ENCODE assay signal across 8 cellular contexts in the genomic region with DNA sequence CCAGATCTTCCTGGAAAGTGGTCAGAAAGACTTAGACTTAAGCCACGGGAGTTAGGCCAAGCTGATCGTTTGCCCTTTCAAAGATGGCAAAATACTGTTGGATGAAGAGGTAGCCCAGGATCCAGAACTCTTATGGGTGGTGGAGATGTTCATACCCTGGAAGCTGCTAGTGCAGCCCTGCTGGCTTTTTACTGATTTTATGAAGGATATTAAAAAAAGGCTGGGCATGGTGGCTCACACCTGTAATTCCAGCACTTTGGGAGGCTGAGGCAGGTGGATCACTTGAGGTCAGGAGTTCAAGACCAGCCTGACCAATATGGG. TPM values are rescaled to one million over a fixed set of nuclear protein-coding genes. Genes with fewer than 3 reads are reported as not detected.
A peak's percentile ranks its signal among the peaks of the same experiment; 100 is the strongest.
DNase-seq lines count a peak whose midpoint lies in the region; ATAC-seq and TF ChIP-seq lines count a peak whose summit lies in the region.
"Not testable (repeated sequence)": the region's sequence is repeated elsewhere in the genome, so short reads cannot be mapped to it uniquely, and the experiment has no call there.

No MANE protein-coding gene starts in this region.

- peak overlapping the region in 3 of 5 donors; percentile 81 to 99 (median 96) for H3K9ac ChIP-seq in subcutaneous abdominal adipose tissue (ENCODE audit: low read length in 5 of 5)

- H3K4me1 Mint-ChIP-seq in CD4-positive, CD25-positive, alpha-beta regulatory T cell = peaks cover 26 to 43% (median 31%) of the 10 kb centered on the region in 4 donors
- peaks cover 34% of the 10 kb centered on the region for H3K4me1 Mint-ChIP-seq in activated naive CD8-positive, alpha-beta T cell (ENCODE audit: low read depth)
- peaks cover 14 to 23% of the 10 kb centered on the region in 2 donors for H3K4me1 Mint-ChIP-seq in effector memory CD8-positive, alpha-beta T cell (ENCODE audit: low read depth in 2 of 2)
- peaks cover 24% of the 10 kb centered on the region for H3K4me1 Mint-ChIP-seq in neural crest cell

- H3K9me3 ChIP-seq in CD4-positive, CD25-positive, alpha-beta regulatory T cell (ENCODE audit: control insufficient read depth in 2 of 2, low read length in 2 of 2); SJCRH30 (replicated peaks); iPS-18c (ENCODE audit: control insufficient read depth, insufficient read depth, low read length); subcutaneous abdominal adipose tissue (ENCODE audit: control insufficient read depth in 5 of 5, low read length in 5 of 5): not testable (repeated sequence)

- peaks cover 19% of the 10 kb centered on the region for H3K4me1 ChIP-seq in CD4-positive, CD25-positive, alpha-beta regulatory T cell (ENCODE audit: control insufficient read depth, insufficient read depth, low read length, poor library complexity, severe bottlenecking)
- not testable (repeated sequence) for H3K4me1 ChIP-seq in SJCRH30
- peaks cover 0 to 21% (median 12%) of the 10 kb centered on the region in 5 donors for H3K4me1 ChIP-seq in subcutaneous abdominal adipose tissue (ENCODE audit: control insufficient read depth in 5 of 5, insufficient read depth in 5 of 5, low read length in 5 of 5)

- not testable (repeated sequence) for TF ChIP-seq CTCF in neural crest cell (conservative IDR thresholded peaks at IDR 0.05)

- peak overlapping the region; percentile 99 for H3K4me3 ChIP-seq in CD4-positive, CD25-positive, alpha-beta regulatory T cell (ENCODE audit: low read depth, low read length)
- peak overlapping the region; percentile 89 for H3K4me3 ChIP-seq in SJCRH30
- peak overlapping the region; percentile 47; the same call in 1 of the 2 replicates for H3K4me3 ChIP-seq in iPS-18c (ENCODE audit: insufficient read depth, low read depth, low read length)
- peak overlapping the region; percentile 73 to 92 (median 77) for H3K4me3 ChIP-seq in subcutaneous abdominal adipose tissue (ENCODE audit: low read depth in 1 of 5, low read length in 5 of 5)

- not testable (repeated sequence) for H3K36me3 Mint-ChIP-seq in CD4-positive, CD25-positive, alpha-beta regulatory T cell; activated naive CD8-positive, alpha-beta T cell; neural crest cell (ENCODE audit: low read depth)
- H3K36me3 Mint-ChIP-seq in effector memory CD8-positive, alpha-beta T cell (ENCODE audit: insufficient read depth) = peaks cover 15% of the 10 kb centered on the region

- peak overlapping the region; percentile 90 to 96 (median 91) for H3K4me3 Mint-ChIP-seq in CD4-positive, CD25-positive, alpha-beta regulatory T cell
- peak overlapping the region; percentile 95 for H3K4me3 Mint-ChIP-seq in activated naive CD8-positive, alpha-beta T cell
- H3K4me3 Mint-ChIP-seq in effector memory CD8-positive, alpha-beta T cell = peak overlapping the region; percentile 93 to 94
- H3K4me3 Mint-ChIP-seq in neural crest cell = peak overlapping the region; percentile 94

- H3K9me3 Mint-ChIP-seq in CD4-positive, CD25-positive, alpha-beta regulatory T cell; activated naive CD8-positive, alpha-beta T cell (ENCODE audit: low read depth); effector memory CD8-positive, alpha-beta T cell; neural crest cell: not testable (repeated sequence)

- not testable (repeated sequence) for ATAC-seq in CD4-positive, CD25-positive, alpha-beta regulatory T cell (ENCODE audit: low read depth in 2 of 2); effector memory CD8-positive, alpha-beta T cell (replicated peaks)
- ATAC-seq in HG03159 (IDR thresholded peaks at IDR 0.05; ENCODE audit: unreplicated experiment) = peak; percentile 15

- H3K27me3 ChIP-seq in CD4-positive, CD25-positive, alpha-beta regulatory T cell (ENCODE audit: control insufficient read depth, insufficient read depth, low read length); SJCRH30; subcutaneous abdominal adipose tissue (ENCODE audit: control insufficient read depth in 5 of 5, insufficient read depth in 4 of 5, low read length in 5 of 5): not testable (repeated sequence)

- DNase-seq in CD4-positive, CD25-positive, alpha-beta regulatory T cell; SJCRH30; effector memory CD8-positive, alpha-beta T cell; neural crest cell (ENCODE audit: low read depth, low spot score): not testable (repeated sequence)

- peak overlapping the region; percentile 91 for H3K27ac ChIP-seq in CD4-positive, CD25-positive, alpha-beta regulatory T cell (ENCODE audit: insufficient read depth, low read length, poor library complexity, severe bottlenecking)
- H3K27ac ChIP-seq in SJCRH30 = peak overlapping the region; percentile 61
- peak overlapping the region; percentile 74 for H3K27ac ChIP-seq in subcutaneous abdominal adipose tissue (ENCODE audit: low read depth, low read length)

- H3K27me3 Mint-ChIP-seq in CD4-positive, CD25-positive, alpha-beta regulatory T cell; activated naive CD8-positive, alpha-beta T cell; effector memory CD8-positive, alpha-beta T cell; neural crest cell (ENCODE audit: low read depth): not testable (repeated sequence)

- H3K36me3 ChIP-seq in CD4-positive, CD25-positive, alpha-beta regulatory T cell (ENCODE audit: control insufficient read depth, insufficient read depth, low read length); SJCRH30; subcutaneous abdominal adipose tissue (ENCODE audit: control insufficient read depth in 5 of 5, insufficient read depth in 5 of 5, low read length in 5 of 5): not testable (repeated sequence)

- peak overlapping the region; percentile 94 to 97 (median 96) for H3K27ac Mint-ChIP-seq in CD4-positive, CD25-positive, alpha-beta regulatory T cell
- H3K27ac Mint-ChIP-seq in activated naive CD8-positive, alpha-beta T cell = peak overlapping the region; percentile 97
- peak overlapping the region; percentile 93 to 94 for H3K27ac Mint-ChIP-seq in effector memory CD8-positive, alpha-beta T cell
- H3K27ac Mint-ChIP-seq in neural crest cell (ENCODE audit: unreplicated experiment) = peak overlapping the region; percentile 76

RNA-seq across cellular contexts. Expression of gene MRPS14, which starts 0.7 kb away (rescaled TPM):
- total RNA-seq in CD4-positive, CD25-positive, alpha-beta regulatory T cell = 15.2 TPM
- 10 to 100 TPM; 60.3 to 83.8 (median 75.2) TPM for polyA plus RNA-seq in CD4-positive, CD25-positive, alpha-beta regulatory T cell
- total RNA-seq in SJCRH30 (2014; rRNA removed; shearing (Covaris generic)) = 31.6 and 34.0 TPM in 2 replicates
- total RNA-seq in neural crest cell = 34.4 and 37.6 TPM in 2 replicates

RNA-seq across cellular contexts. Expression of gene CACYBP, which starts 24.1 kb away (rescaled TPM):
- 88.1 TPM for total RNA-seq in CD4-positive, CD25-positive, alpha-beta regulatory T cell
- polyA plus RNA-seq in CD4-positive, CD25-positive, alpha-beta regulatory T cell = 100 to 1,000 TPM; 153 to 217 (median 186) TPM
- 439 and 441 TPM in 2 replicates for total RNA-seq in SJCRH30 (2014; rRNA removed; shearing (Covaris generic))
- total RNA-seq in neural crest cell = 172 and 173 TPM in 2 replicates

RNA-seq across cellular contexts. Expression of gene TNN, which starts 43.8 kb away (rescaled TPM):
- not detected for total RNA-seq in CD4-positive, CD25-positive, alpha-beta regulatory T cell
- polyA plus RNA-seq in CD4-positive, CD25-positive, alpha-beta regulatory T cell = under 1 TPM in 1 of 4 donors, not detected in 3; 0.09 TPM
- total RNA-seq in SJCRH30 (2014; rRNA removed; shearing (Covaris generic)) = 0.08 TPM in 1 of 2 replicates, not detected in the other
- 0.25 and 0.26 TPM in 2 replicates for total RNA-seq in neural crest cell

Comparison
In these comparisons a context has a peak if more than half of its experiments do, and no peak if none do; other contexts are left out.
1. H3K4me3 ChIP-seq: peak in every context shown above with its lines; median percentile 99 in CD4-positive, CD25-positive, alpha-beta regulatory T cell; 89 in SJCRH30; 77 in subcutaneous abdominal adipose tissue; 47 in iPS-18c.